In genomic region chr5:937151-937924, GRCh38 we compare ENCODE assay signal across 17 cellular contexts. TPM values are rescaled to one million over a fixed set of nuclear protein-coding genes. Genes with fewer than 3 reads are reported as not detected.
DNase-seq lines count a peak whose midpoint lies in the region; ATAC-seq and TF ChIP-seq lines count a peak whose summit lies in the region.
"Had no signal": no experiment of that assay in that cellular context is flagged by ENCODE, and none has a peak within 500 bp of the region (broad histone marks: within the 10 kb centered on the region; RNA-seq: fewer than 3 reads in every experiment).

No MANE protein-coding gene starts in this region.

- H3K27me3 ChIP-seq in Loucy (ENCODE audit: insufficient read depth, low read length, poor library complexity, severe bottlenecking) (no peaks in the 10 kb centered on the region), spleen (replicated peaks in 1 of 7) (peaks cover 0 to 4% (median 0%) of the 10 kb centered on the region in 7 donors)

- H3K4me1 Mint-ChIP-seq in activated CD8-positive, alpha-beta memory T cell treated with anti-CD3 and anti-CD28 coated beads, Interleukin-2, amount 10 ng/mL, durations not matched to agents 7 days and 5 days: peaks cover 16% of the 10 kb centered on the region
- H3K4me1 Mint-ChIP-seq in stimulated activated effector memory CD8-positive, alpha-beta T cell treated with anti-CD3 and anti-CD28 coated beads, Interleukin-12 subunit alpha, Interleukin-12 subunit beta, amount 100 ng/mL, for 72 hours: peaks cover 9% of the 10 kb centered on the region

- no peak overlapping the region for H3K9ac ChIP-seq in Loucy (ENCODE audit: low read depth, low read length, poor library complexity, severe bottlenecking)

- H2AFZ ChIP-seq in Loucy (ENCODE audit: low read length): no peak overlapping the region

- whole genome bisulfite sequencing in spleen, 5 donors: 81 to 91% (median 85%) methylated on average over 14 of the region's 14 CpGs

- intact Hi-C loops in spleen (cut with DNase I; ENCODE audit: low total_unique reads): no loop called here

- no peaks in the 10 kb centered on the region for H3K9me3 ChIP-seq in Loucy (ENCODE audit: insufficient read depth, low read depth, low read length)
- no peaks in the 10 kb centered on the region for H3K9me3 ChIP-seq in spleen
- H3K9me3 ChIP-seq: A549 had no signal

- H3K4me2 ChIP-seq in Loucy (ENCODE audit: low read depth, low read length, poor library complexity, severe bottlenecking): no peak overlapping the region
- H3K4me2 ChIP-seq: A549 had no signal

- peaks cover 24% of the 10 kb centered on the region for H3K27me3 Mint-ChIP-seq in activated CD8-positive, alpha-beta memory T cell treated with anti-CD3 and anti-CD28 coated beads, Interleukin-2, amount 10 ng/mL, durations not matched to agents 7 days and 5 days

- TF ChIP-seq CTCF in Loucy (conservative IDR thresholded peaks at IDR 0.05; ENCODE audit: low read length): 0 out of 2 replicates have a peak, but pooled peaks have one; percentile 10
- no peak for TF ChIP-seq CTCF in spleen (IDR thresholded peaks at IDR 0.05 in 8 of 11, conservative IDR thresholded peaks at IDR 0.05 in 3 of 11)

- H3K36me3 Mint-ChIP-seq in activated CD8-positive, alpha-beta memory T cell treated with anti-CD3 and anti-CD28 coated beads, Interleukin-2, amount 10 ng/mL, durations not matched to agents 7 days and 5 days: no peaks in the 10 kb centered on the region
- H3K36me3 Mint-ChIP-seq in stimulated activated effector memory CD8-positive, alpha-beta T cell treated with anti-CD3 and anti-CD28 coated beads, Interleukin-12 subunit alpha, Interleukin-12 subunit beta, amount 100 ng/mL, for 72 hours: no peaks in the 10 kb centered on the region

- no peak overlapping the region for H3K27ac Mint-ChIP-seq in activated CD8-positive, alpha-beta memory T cell treated with anti-CD3 and anti-CD28 coated beads, Interleukin-2, amount 10 ng/mL, durations not matched to agents 7 days and 5 days
- no peak overlapping the region for H3K27ac Mint-ChIP-seq in stimulated activated effector memory CD8-positive, alpha-beta T cell treated with anti-CD3 and anti-CD28 coated beads, Interleukin-12 subunit alpha, Interleukin-12 subunit beta, amount 100 ng/mL, for 72 hours
- H3K27ac Mint-ChIP-seq: HFFc6 had no signal

- H3K9me3 Mint-ChIP-seq in activated CD8-positive, alpha-beta memory T cell treated with anti-CD3 and anti-CD28 coated beads, Interleukin-2, amount 10 ng/mL, durations not matched to agents 7 days and 5 days (ENCODE audit: low read depth): no peaks in the 10 kb centered on the region
- no peaks in the 10 kb centered on the region for H3K9me3 Mint-ChIP-seq in stimulated activated effector memory CD8-positive, alpha-beta T cell treated with anti-CD3 and anti-CD28 coated beads, Interleukin-12 subunit alpha, Interleukin-12 subunit beta, amount 100 ng/mL, for 72 hours
- H3K9me3 Mint-ChIP-seq: HFFc6 had no signal

- H3K27ac ChIP-seq in spleen: no peak overlapping the region
- H3K27ac ChIP-seq: A549 had no signal

- CTCF ChIA-PET in activated CD8-positive, alpha-beta memory T cell treated with anti-CD3 and anti-CD28 coated beads, Interleukin-2, amount 10 ng/mL, durations not matched to agents 7 days and 5 days (lab: Charles Lee): no interaction called here

- TF ChIP-seq POLR2A in spleen (IDR thresholded peaks at IDR 0.05): no peak

- H4K20me1 ChIP-seq in Loucy (ENCODE audit: insufficient read depth, low read length, poor library complexity, severe bottlenecking): no peaks in the 10 kb centered on the region

- H3K36me3 ChIP-seq in Loucy (ENCODE audit: insufficient read depth, low read length): no peaks in the 10 kb centered on the region
- H3K36me3 ChIP-seq in spleen: no peaks in the 10 kb centered on the region
- H3K36me3 ChIP-seq: MG63 had no signal

- H3K79me2 ChIP-seq in Loucy (ENCODE audit: insufficient read depth, low read length): no peaks in the 10 kb centered on the region

- peak; percentile 26 for DNase-seq in activated CD8-positive, alpha-beta memory T cell treated with anti-CD3 and anti-CD28 coated beads, Interleukin-2, amount 10 ng/mL, durations not matched to agents 7 days and 5 days
- no peak for DNase-seq in activated CD8-positive, alpha-beta memory T cell treated with anti-CD3 and anti-CD28 coated beads for 24 hours
- DNase-seq in left lobe of liver (ENCODE audit: low spot score) (peak; percentile 40), spleen (peak; percentile 69), NCI-H2196 (lab: John Stamatoyannopoulos, UW; ENCODE audit: unreplicated experiment) (no peak)
- DNase-seq in stimulated activated effector memory CD8-positive, alpha-beta T cell treated with anti-CD3 and anti-CD28 coated beads, Interleukin-12 subunit alpha, Interleukin-12 subunit beta, amount 100 ng/mL, for 72 hours (ENCODE audit: low spot score in 2 of 2): no peak
- DNase-seq: C1 segment of cervical spinal cord, GF-D8, HFFc6, MG63, NCI-H1105, NCI-H1694, NCI-H2107, NCI-H526 treated with DMSO at 0.1 percent for 48 hours had no signal

- no peaks in the 10 kb centered on the region for H3K9me2 ChIP-seq in Loucy (replicated peaks; ENCODE audit: low read depth, low read length)

- peaks cover 30% of the 10 kb centered on the region for H3K4me1 ChIP-seq in Loucy (ENCODE audit: insufficient read depth, low read length, poor library complexity, severe bottlenecking)
- H3K4me1 ChIP-seq in spleen: no peaks in the 10 kb centered on the region
- H3K4me1 ChIP-seq: A549 had no signal

- ATAC-seq in activated CD8-positive, alpha-beta memory T cell treated with anti-CD3 and anti-CD28 coated beads, Interleukin-2, amount 10 ng/mL, durations not matched to agents 7 days and 5 days: no peak
- ATAC-seq in left lobe of liver: no peak
- no peak for ATAC-seq in GM19328 (IDR thresholded peaks at IDR 0.05; ENCODE audit: unreplicated experiment)
- ATAC-seq in stimulated activated effector memory CD8-positive, alpha-beta T cell treated with anti-CD3 and anti-CD28 coated beads, Interleukin-12 subunit alpha, Interleukin-12 subunit beta, amount 100 ng/mL, for 72 hours: no peak

- H3K4me3 ChIP-seq in Loucy (ENCODE audit: low read length, poor library complexity, severe bottlenecking): no peak overlapping the region
- no peak overlapping the region for H3K4me3 ChIP-seq in spleen
- H3K4me3 ChIP-seq: A549, MG63 had no signal

- no peak overlapping the region for H3K4me3 Mint-ChIP-seq in activated CD8-positive, alpha-beta memory T cell treated with anti-CD3 and anti-CD28 coated beads, Interleukin-2, amount 10 ng/mL, durations not matched to agents 7 days and 5 days
- no peak overlapping the region for H3K4me3 Mint-ChIP-seq in stimulated activated effector memory CD8-positive, alpha-beta T cell treated with anti-CD3 and anti-CD28 coated beads, Interleukin-12 subunit alpha, Interleukin-12 subunit beta, amount 100 ng/mL, for 72 hours
- H3K4me3 Mint-ChIP-seq: HFFc6 had no signal

- no peaks in the 10 kb centered on the region; the same call in 1 of the 2 replicates for H3F3A ChIP-seq in Loucy (ENCODE audit: low read depth)

RNA-seq across cellular contexts. Expression of gene TRIP13, which starts 44.7 kb away (rescaled TPM):
- total RNA-seq in activated CD8-positive, alpha-beta memory T cell treated with anti-CD3 and anti-CD28 coated beads, Interleukin-2, amount 10 ng/mL, durations not matched to agents 7 days and 5 days: 10 to 100 TPM; 33.0 to 38.8 TPM
- total RNA-seq in left lobe of liver: 1.0 TPM
- 1 to 10 TPM; 1.0 to 5.4 (median 2.1) TPM for total RNA-seq in spleen
- 1 to 10 TPM; 1.2 to 3.4 (median 2.6) TPM for polyA plus RNA-seq in spleen

RNA-seq across cellular contexts. Expression of gene BRD9, which starts 44.7 kb away (rescaled TPM):
- total RNA-seq in activated CD8-positive, alpha-beta memory T cell treated with anti-CD3 and anti-CD28 coated beads, Interleukin-2, amount 10 ng/mL, durations not matched to agents 7 days and 5 days: 10 to 100 TPM; 58.6 to 64.7 TPM
- total RNA-seq in left lobe of liver (19.0 TPM), spleen (10 to 100 TPM; 32.2 to 82.9 (median 39.7) TPM)
- polyA plus RNA-seq in spleen: 10 to 100 TPM; 26.5 to 54.5 (median 38.6) TPM

Comparison
In these comparisons a context has a peak if more than half of its experiments do, and no peak if none do; other contexts are left out.
1. DNase-seq: peak in activated CD8-positive, alpha-beta memory T cell treated with anti-CD3 and anti-CD28 coated beads, Interleukin-2, amount 10 ng/mL, durations not matched to agents 7 days and 5 days (single experiment), left lobe of liver (single experiment) and spleen (single experiment); none in activated CD8-positive, alpha-beta memory T cell treated with anti-CD3 and anti-CD28 coated beads for 24 hours (single experiment), NCI-H2196 (single experiment) and stimulated activated effector memory CD8-positive, alpha-beta T cell treated with anti-CD3 and anti-CD28 coated beads, Interleukin-12 subunit alpha, Interleukin-12 subunit beta, amount 100 ng/mL, for 72 hours (0 of 2).
2. RNA of gene TRIP13, which starts 44.7 kb away (total RNA-seq): 33.0 to 38.8 TPM in activated CD8-positive, alpha-beta memory T cell treated with anti-CD3 and anti-CD28 coated beads, Interleukin-2, amount 10 ng/mL, durations not matched to agents 7 days and 5 days; 1.0 to 5.4 TPM in spleen and 1.0 TPM in left lobe of liver (single experiment); every median in the first group is over 4 times any median in the second.